1 cellular context compared by ENCODE assay signal in genomic region chr3:157154563-157155333, GRCh38.
TF ChIP-seq lines count a peak whose summit lies in the region.

No MANE protein-coding gene starts in this region.

TF ChIP-seq in IMR-90, 13 proteins besides CTCF, POLR2A, EP300 and RAD21:
- peak; percentile 26; the same call in 1 of the 2 replicates for TF ChIP-seq MAFK (IDR thresholded peaks at IDR 0.05; ENCODE audit: low read depth, low read length)
- no peak for TF ChIP-seq RCOR1 (IDR thresholded peaks at IDR 0.05; ENCODE audit: insufficient replicate concordance, low read length)
